Comparison of ENCODE assay signal across 8 cellular contexts in the genomic region with DNA sequence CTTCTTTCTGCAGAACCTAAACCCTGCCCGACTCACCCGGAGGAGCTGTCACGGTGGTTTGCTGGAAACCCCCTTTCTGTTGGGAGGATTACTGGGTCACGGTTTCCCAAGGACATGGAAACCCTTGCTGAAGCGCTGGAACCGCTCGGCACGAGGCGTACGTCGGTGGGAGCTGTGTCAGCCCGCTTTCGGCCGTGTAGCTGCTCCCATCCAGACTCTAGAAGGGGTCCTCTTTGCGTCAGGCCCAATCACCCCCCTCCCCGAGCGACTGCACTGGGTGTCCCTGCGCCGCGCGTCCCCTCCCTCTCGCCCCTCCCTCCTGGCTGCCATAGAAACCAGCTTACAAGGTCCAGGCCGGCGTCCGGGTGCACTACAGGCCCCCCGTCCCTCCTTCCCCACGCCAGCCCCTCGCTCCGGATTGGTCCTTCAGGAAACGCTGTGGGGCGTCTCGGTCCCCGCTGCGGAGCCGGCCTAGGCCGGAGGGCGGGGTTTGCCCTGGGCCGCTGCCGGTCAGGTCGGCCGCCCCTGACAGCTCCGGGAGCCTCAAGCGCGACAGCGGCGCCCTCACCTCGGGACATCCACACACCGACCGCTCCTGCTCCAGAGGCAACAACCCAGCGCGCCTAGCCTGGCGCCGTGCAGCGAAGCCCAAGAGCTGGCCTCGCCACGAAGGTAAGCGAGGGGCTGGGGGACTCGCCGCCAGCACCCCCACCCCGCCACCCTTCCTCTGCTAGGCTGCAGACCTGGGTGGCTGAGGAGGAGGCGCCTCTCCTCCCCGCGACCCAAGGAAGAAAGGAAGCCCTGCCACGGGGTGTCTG. TPM values are rescaled to one million over a fixed set of nuclear protein-coding genes. Genes with fewer than 3 reads are reported as not detected.
DNase-seq lines count a peak whose midpoint lies in the region; ATAC-seq, FAIRE-seq and TF ChIP-seq lines count a peak whose summit lies in the region.

Gene NIM1K, plus strand, starts transcription at position 486 of the 818 bp plus-strand sequence. CDS start 53,551 bp downstream, outside the sequence.

- H3K27me3 Mint-ChIP-seq in activated CD4-positive, alpha-beta T cell treated with anti-CD3 and anti-CD28 coated beads for 36 hours = peaks cover 16% of the 10 kb centered on the region

- ATAC-seq in GM21717 (IDR thresholded peaks at IDR 0.05; ENCODE audit: unreplicated experiment) (peak; percentile 79), HepG2 (peak; percentile 96)
- ATAC-seq in activated CD4-positive, alpha-beta T cell treated with anti-CD3 and anti-CD28 coated beads for 36 hours = peak; percentile 32

- H3K4me2 ChIP-seq in HepG2 (ENCODE audit: low read depth, low read length) = peak within 1 kb of the TSS; percentile 89

- TF ChIP-seq EP300 in HepG2 (IDR thresholded peaks at IDR 0.05; ENCODE audit: low read depth in 2 of 2, low read length in 2 of 2) = no peak
- TF ChIP-seq EP300 in HepG2 (CRISPR knock-in tag; IDR thresholded peaks at IDR 0.05; ENCODE audit: borderline replicate concordance) = no peak

- no peaks in the 10 kb centered on the region for H3K36me3 ChIP-seq in HepG2 (replicated peaks in 1 of 2; ENCODE audit: control insufficient read depth in 1 of 2, insufficient read depth in 2 of 2, low read length in 2 of 2)

- CTCF ChIA-PET in activated CD4-positive, alpha-beta T cell treated with anti-CD3 and anti-CD28 coated beads for 36 hours (lab: Charles Lee) = interaction anchor here (0.6 to 3.4 kb wide), 7 partner anchors 71 to 292 kb away, joined by 3 to 13 read pairs (median 3); partner anchors contain the start of gene TMEM267
- CTCF ChIA-PET in HepG2 (lab: Yijun Ruan, JAX; ENCODE audit: low intra/inter-chr PET ratio, low total read pairs) = no interaction called here

- no peak for TF ChIP-seq CTCF in coronary artery (IDR thresholded peaks at IDR 0.05)
- TF ChIP-seq CTCF in HepG2 (CRISPR knock-in tag; IDR thresholded peaks at IDR 0.05) = no peak

- BruUV-seq in HepG2 (replicated peaks; lab: Mats Ljungman, UMichigan) = no TSS peak

- DNase-seq in ELR (ENCODE audit: low read depth) (peak; percentile 67), LHCN-M2 (ENCODE audit: low read depth) (peak; percentile 44), coronary artery (ENCODE audit: low spot score) (no peak), HepG2 (ENCODE audit: low spot score) (peak; percentile 58), urothelium cell line (ENCODE audit: low spot score) (no peak)
- peak; percentile 65 for DNase-seq in activated CD4-positive, alpha-beta T cell treated with anti-CD3 and anti-CD28 coated beads for 36 hours
- peak; percentile 41 to 56 for DNase-seq in stimulated activated CD4-positive, alpha-beta T cell treated with anti-CD3 and anti-CD28 coated beads, Interleukin-2, amount 100 ng/mL, for 24 hours

- H3K27ac Mint-ChIP-seq in activated CD4-positive, alpha-beta T cell treated with anti-CD3 and anti-CD28 coated beads for 36 hours = peak within 1 kb of the TSS; percentile 73

- peak within 1 kb of the TSS; percentile 70 for H3K4me3 ChIP-seq in coronary artery
- H3K4me3 ChIP-seq in HepG2 (replicated peaks in 1 of 3; ENCODE audit: insufficient read depth in 1 of 3, low read depth in 2 of 3, low read length in 3 of 3) = peak within 1 kb of the TSS; percentile 57 to 75 (median 59)

- in situ Hi-C loops in HepG2 (cut with HindIII; ENCODE audit: extremely low pct_ligation_motif_present, low pct_unique_long_range_greater_than_20kb) = no loop called here

- H3K9ac ChIP-seq in HepG2 (ENCODE audit: insufficient read depth, low read depth, low read length) = peak within 1 kb of the TSS; percentile 27; the same call in 1 of the 2 replicates

- H3K9me3 Mint-ChIP-seq in activated CD4-positive, alpha-beta T cell treated with anti-CD3 and anti-CD28 coated beads for 36 hours (ENCODE audit: low read depth) = no peaks in the 10 kb centered on the region

- TF ChIP-seq POLR2A in HepG2 (IDR thresholded peaks at IDR 0.05; ENCODE audit: insufficient read depth in 1 of 2, low read depth in 2 of 2, low read length in 2 of 2) = no peak

- peak within 1 kb of the TSS; percentile 79 for H3K4me3 Mint-ChIP-seq in activated CD4-positive, alpha-beta T cell treated with anti-CD3 and anti-CD28 coated beads for 36 hours

- H3K36me3 Mint-ChIP-seq in activated CD4-positive, alpha-beta T cell treated with anti-CD3 and anti-CD28 coated beads for 36 hours (ENCODE audit: low read depth) = peaks cover 5% of the 10 kb centered on the region

- FAIRE-seq in HepG2 (lab: Jason Lieb, UNC) (no peak), urothelium cell line (lab: Jason Lieb, UNC) (no peak)

- no peaks in the 10 kb centered on the region for H3K79me2 ChIP-seq in HepG2 (ENCODE audit: insufficient read depth, low read length)

- POLR2A ChIA-PET in activated CD4-positive, alpha-beta T cell treated with anti-CD3 and anti-CD28 coated beads for 36 hours (lab: Charles Lee) = interaction anchor here (2.5 kb wide), 1 partner anchor 71 kb away, joined by 13 read pairs; the partner anchor contains the start of gene ZNF131
- POLR2A ChIA-PET in HepG2 (lab: Yijun Ruan, JAX) = interaction anchor here (0.9 kb wide), 1 partner anchor 71 kb away, joined by 4 read pairs; no protein-coding TSS in a partner anchor

- H2AFZ ChIP-seq in HepG2 (ENCODE audit: low read length) = no peak within 1 kb of the TSS

- 3% methylated on average over 25 of the region's 64 CpGs for WGBS in HepG2 (ENCODE audit: low lambda C conversion rate)

- TF ChIP-seq RAD21 in HepG2 (CRISPR knock-in tag; IDR thresholded peaks at IDR 0.05) = no peak

- peak within 1 kb of the TSS in 1 of 2 donors; percentile 45 for H3K27ac ChIP-seq in coronary artery
- H3K27ac ChIP-seq in HepG2 (ENCODE audit: extremely low read length, insufficient read depth, low read length) = no peak within 1 kb of the TSS

- H3K4me1 Mint-ChIP-seq in activated CD4-positive, alpha-beta T cell treated with anti-CD3 and anti-CD28 coated beads for 36 hours = peaks cover 32% of the 10 kb centered on the region

- no peaks in the 10 kb centered on the region for H4K20me1 ChIP-seq in HepG2 (ENCODE audit: insufficient read depth, low read length)

- peaks cover 3 to 11% of the 10 kb centered on the region in 2 experiments; a peak in 2 of 5 replicates for H3K27me3 ChIP-seq in HepG2 (ENCODE audit: control insufficient read depth in 1 of 2, insufficient read depth in 2 of 2, low read length in 2 of 2)

- H3K4me1 ChIP-seq in HepG2 (ENCODE audit: insufficient read depth, low read length) = peaks cover 30% of the 10 kb centered on the region

- intact Hi-C loops in activated CD4-positive, alpha-beta T cell treated with anti-CD3 and anti-CD28 coated beads for 36 hours (cut with DNase I, micrococcal nuclease) = loop anchor here (1.0 to 10.0 kb wide), 13 partner anchors 70 to 1683 kb away; partner anchors contain the start of genes FBXO4 (in 1 of the 2), NNT (in 1 of the 2), TMEM267 (in 1 of the 2) and ZNF131 (in 1 of the 2)
- intact Hi-C loops in HepG2 (cut with micrococcal nuclease; ENCODE audit: unreplicated experiment) = no loop called here

- H3K9me3 ChIP-seq in HepG2 (ENCODE audit: low read length) = no peaks in the 10 kb centered on the region

TF ChIP-seq in HepG2, 621 proteins besides CTCF, POLR2A, EP300 and RAD21 (continues in another document):
- TF ChIP-seq TP53 (CRISPR knock-in tag; conservative IDR thresholded peaks at IDR 0.05) = no peak

RNA-seq across cellular contexts. Expression of gene NIM1K, which starts in this region (rescaled TPM):
- total RNA-seq in LHCN-M2 (2014; rRNA removed) (1.2 and 2.0 TPM in 2 replicates), HepG2 (2016; rRNA removed; fragmentation: Illumina TruSeq; extraction: Trizol) (0.21 TPM in 1 of 2 replicates, not detected in the other)
- 1.3 TPM for polyA plus RNA-seq in LHCN-M2 (2012)
- total RNA-seq in activated CD4-positive, alpha-beta T cell treated with anti-CD3 and anti-CD28 coated beads for 36 hours = 1 to 10 TPM; 2.1 to 2.3 TPM
- not detected in 2 replicates for total RNA-seq in HepG2 (2016; cell fraction: cytosol; rRNA removed; fragmentation: Illumina TruSeq; extraction: Trizol; ENCODE audit: low read depth)
- not detected in 2 replicates for total RNA-seq in HepG2 (2016; cell fraction: insoluble cytoplasmic fraction; rRNA removed; fragmentation: Illumina TruSeq; extraction: Trizol)
- total RNA-seq in HepG2 (2016; cell fraction: membrane; rRNA removed; fragmentation: Illumina TruSeq; extraction: Trizol) = not detected in 2 replicates
- not detected in 2 replicates for total RNA-seq in HepG2 (2016; cell fraction: nucleus; rRNA removed; fragmentation: Illumina TruSeq; extraction: Trizol)
- polyA plus RNA-seq in HepG2 (2011; rRNA removed) = 0.04 TPM in 1 of 2 replicates, not detected in the other
- polyA plus RNA-seq in HepG2 (2011; cell fraction: cytosol; rRNA removed) = 0.01 TPM in 1 of 2 replicates, not detected in the other
- polyA plus RNA-seq in HepG2 (2011; cell fraction: nucleus; rRNA removed) = 0.12 TPM in 1 of 2 replicates, not detected in the other
- polyA plus RNA-seq in HepG2 (2012) = not detected in 2 replicates
- not detected in 2 replicates for polyA plus RNA-seq in HepG2 (2016; cell fraction: cytosol; fragmentation: Illumina TruSeq; extraction: Trizol; ENCODE audit: low read depth)
- not detected in 2 replicates for polyA plus RNA-seq in HepG2 (2016; cell fraction: insoluble cytoplasmic fraction; fragmentation: Illumina TruSeq; extraction: Trizol; ENCODE audit: low read depth)
- not detected in 2 replicates for polyA plus RNA-seq in HepG2 (2016; cell fraction: membrane; fragmentation: Illumina TruSeq; extraction: Trizol; ENCODE audit: low read depth)
- polyA plus RNA-seq in HepG2 (2016; cell fraction: nucleus; fragmentation: Illumina TruSeq; extraction: Trizol; ENCODE audit: insufficient read depth, low read depth) = not detected in 2 replicates
- 0.08 and 0.30 TPM in 2 replicates for polyA minus RNA-seq in HepG2 (2011; rRNA and poly(A)+ RNA removed; ENCODE audit: low replicate concordance)
- not detected in 2 replicates for polyA minus RNA-seq in HepG2 (2011; cell fraction: cytosol; rRNA and poly(A)+ RNA removed)
- polyA minus RNA-seq in HepG2 (2011; cell fraction: nucleus; rRNA and poly(A)+ RNA removed) = 0.37 and 0.39 TPM in 2 replicates

Comparison
In these comparisons a context has a peak if more than half of its experiments do, and no peak if none do; other contexts are left out.
1. Peak in DNase-seq, ATAC-seq, H3K4me3 ChIP-seq, H3K9ac ChIP-seq and H3K4me2 ChIP-seq in HepG2; RNA of the gene not detected or under 1 TPM.
2. DNase-seq: peak in ELR (single experiment), LHCN-M2 (single experiment), activated CD4-positive, alpha-beta T cell treated with anti-CD3 and anti-CD28 coated beads for 36 hours (single experiment) and stimulated activated CD4-positive, alpha-beta T cell treated with anti-CD3 and anti-CD28 coated beads, Interleukin-2, amount 100 ng/mL, for 24 hours (2 of 2); none in coronary artery (single experiment) and urothelium cell line (single experiment).
3. ATAC-seq: peak in every context shown above with its lines; median percentile 96 in HepG2; 79 in GM21717; 32 in activated CD4-positive, alpha-beta T cell treated with anti-CD3 and anti-CD28 coated beads for 36 hours.